ENCODE assay signal across 32 cellular contexts in genomic region chr12:64950899-64951298, GRCh38.
"Had no signal": no experiment of that assay in that cellular context is flagged by ENCODE, and none has a peak within 500 bp of the region (broad histone marks: within the 10 kb centered on the region; RNA-seq: fewer than 3 reads in every experiment).

No MANE protein-coding gene starts in this region.

- H3K9me3 ChIP-seq: breast epithelium, gastroesophageal sphincter, pancreas, prostate gland, upper lobe of left lung, vagina had no signal

- H3K4me3 ChIP-seq: breast epithelium, dorsolateral prefrontal cortex, gastroesophageal sphincter, pancreas, prostate gland, upper lobe of left lung, vagina had no signal

- H3K36me3 ChIP-seq: breast epithelium, gastroesophageal sphincter, pancreas, prostate gland, upper lobe of left lung, vagina had no signal

- H3K4me1 ChIP-seq: pancreas had no signal

- DNase-seq: activated CD4-positive, alpha-beta memory T cell treated with anti-CD3 and anti-CD28 coated beads, Interleukin-2, amount 10 ng/mL, durations not matched to agents 7 days and 5 days; activated CD4-positive, alpha-beta T cell treated with anti-CD3 and anti-CD28 coated beads for 1 hour; activated CD4-positive, alpha-beta T cell treated with anti-CD3 and anti-CD28 coated beads, Interleukin-2, amount 10 ng/mL, durations not matched to agents 7 days and 5 days; activated CD8-positive, alpha-beta memory T cell treated with anti-CD3 and anti-CD28 coated beads, Interleukin-2, amount 50 U/mL, for 48 hours; activated gamma-delta T cell; activated naive CD4-positive, alpha-beta T cell treated with anti-CD3 and anti-CD28 coated beads, Interleukin-2, amount 10 ng/mL, durations not matched to agents 7 days and 5 days; activated naive CD8-positive, alpha-beta T cell treated with anti-CD3 and anti-CD28 coated beads, Interleukin-2, amount 10 ng/mL, durations not matched to agents 7 days and 5 days; activated T-cell treated with anti-CD3 and anti-CD28 coated beads, Interleukin-2, amount 50 U/mL, for 24 hours; amniotic stem cell; dorsolateral prefrontal cortex; hippocampal formation; left colon; naive thymus-derived CD8-positive, alpha-beta T cell; nucleus accumbens; pancreas; retina; small intestine; stimulated activated CD4-positive, alpha-beta T cell treated with anti-CD3 and anti-CD28 coated beads, Interleukin-4, amount 100 ng/mL, for 4 hours; stimulated activated CD8-positive, alpha-beta memory T cell treated with anti-CD3 and anti-CD28 coated beads, Interleukin-4, amount 100 ng/mL, for 48 hours; stimulated activated naive CD8-positive, alpha-beta T cell treated with anti-CD3 and anti-CD28 coated beads, Interleukin-15, amount 100 ng/mL, for 72 hours; substantia nigra; SW 1271; T-helper 17 cell; upper lobe of left lung had no signal

- H3K27ac ChIP-seq: breast epithelium, dorsolateral prefrontal cortex, gastroesophageal sphincter, pancreas, prostate gland, upper lobe of left lung, vagina had no signal

- H3K27me3 ChIP-seq: breast epithelium, gastroesophageal sphincter, pancreas, upper lobe of left lung, vagina had no signal

- ATAC-seq: esophagus mucosa; gastroesophageal sphincter; left colon; naive thymus-derived CD8-positive, alpha-beta T cell; pancreas; sciatic nerve; stimulated activated memory B cell treated with anti-CD40 and anti-IgM and Interleukin-4, amounts not matched to agents 10 μg/mL and 1 μg/mL and 100 μg/mL, for 72 hours; stimulated activated naive CD8-positive, alpha-beta T cell treated with anti-CD3 and anti-CD28 coated beads, Interleukin-15, amount 100 ng/mL, for 72 hours; T-helper 17 cell; WTC11 had no signal
